In the genomic region with DNA sequence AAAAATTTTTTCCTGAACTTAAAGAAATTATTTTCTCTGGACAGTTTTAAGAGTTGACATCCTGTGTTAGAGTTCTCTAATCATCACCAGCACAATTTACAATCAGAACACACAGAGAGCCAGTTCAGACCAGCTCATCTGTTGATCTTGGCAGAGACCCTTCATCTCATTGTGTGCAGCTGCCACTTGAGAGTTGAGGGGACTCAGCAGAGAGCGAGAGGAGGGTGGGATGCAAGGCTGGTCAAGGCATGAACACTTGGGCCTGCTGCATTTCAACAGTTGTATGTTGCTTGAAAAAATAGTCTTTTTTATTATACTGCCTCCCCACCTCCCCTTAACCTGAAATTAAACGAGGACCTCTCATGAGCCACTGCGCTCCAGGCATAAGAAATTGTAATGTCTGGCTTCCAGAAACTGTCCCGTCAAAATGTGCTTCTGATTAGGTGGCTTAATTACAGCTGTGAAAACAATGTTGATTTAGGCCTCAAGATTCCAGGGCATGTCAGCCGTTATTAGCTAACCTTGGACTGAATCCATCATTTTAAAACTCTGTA, we compare ENCODE assay signal across 8 cellular contexts.
A peak's percentile ranks its signal among the peaks of the same experiment; 100 is the strongest.
DNase-seq lines count a peak whose midpoint lies in the region; ATAC-seq and TF ChIP-seq lines count a peak whose summit lies in the region.

No MANE protein-coding gene starts in this region.

- TF ChIP-seq CTCF in fibroblast of pulmonary artery (IDR thresholded peaks at IDR 0.05; ENCODE audit: low read length, missing control alignments) = no peak

- H3K4me3 ChIP-seq in fibroblast of pulmonary artery (replicated peaks; ENCODE audit: low read depth, low read length) = no peak overlapping the region

- ATAC-seq in HG03139 (IDR thresholded peaks at IDR 0.05; ENCODE audit: unreplicated experiment) = no peak

- DNase-seq in DMS 273 (lab: John Stamatoyannopoulos, UW; ENCODE audit: unreplicated experiment) (peak; percentile 25), DMS 273 treated with DMSO at 0.1 percent for 48 hours (lab: John Stamatoyannopoulos, UW) (no peak), NCI-H446 (lab: John Stamatoyannopoulos, UW) (peak; percentile 61 to 74), fibroblast of pulmonary artery (ENCODE audit: low read depth) (peak; percentile 44), smooth muscle cell of the brain vasculature (ENCODE audit: low read depth, low spot score) (peak; percentile 33)
- DNase-seq in NK-92 treated with Interleukin-12 subunit alpha and Interleukin-12 subunit beta, amount 100 ng/mL, for 24 hours (lab: John Stamatoyannopoulos, UW) = no peak
- no peak for DNase-seq in central memory CD4-positive, alpha-beta T cell

Comparison
In these comparisons a context has a peak if more than half of its experiments do, and no peak if none do; other contexts are left out.
1. DNase-seq: peak in DMS 273 (single experiment), NCI-H446 (2 of 2), fibroblast of pulmonary artery (single experiment) and smooth muscle cell of the brain vasculature (single experiment); none in DMS 273 treated with DMSO at 0.1 percent for 48 hours (single experiment), NK-92 treated with Interleukin-12 subunit alpha and Interleukin-12 subunit beta, amount 100 ng/mL, for 24 hours (single experiment) and central memory CD4-positive, alpha-beta T cell (single experiment).